Comparison of ENCODE assay signal across 11 cellular contexts in the genomic region with DNA sequence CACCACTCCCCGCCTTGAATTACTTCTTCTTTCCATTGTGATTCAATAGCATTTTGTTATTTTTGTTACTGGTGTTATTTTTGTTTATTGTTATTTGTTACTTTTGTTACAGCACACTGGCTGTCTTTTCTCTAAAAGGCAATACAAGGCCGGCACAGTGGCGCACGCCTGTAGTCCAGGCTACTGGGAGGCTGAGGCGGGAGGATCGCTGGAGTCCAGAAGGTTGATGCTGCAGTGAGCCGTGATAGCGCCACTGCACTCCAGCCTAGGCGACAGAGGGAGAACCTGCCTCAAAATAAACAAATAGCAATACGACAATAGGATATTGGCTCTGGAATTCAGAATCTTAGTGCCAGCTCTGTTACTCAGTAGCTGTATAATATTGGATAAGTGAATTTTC. TPM values are rescaled to one million over a fixed set of nuclear protein-coding genes. Genes with fewer than 3 reads are reported as not detected.
DNase-seq lines count a peak whose midpoint lies in the region; ATAC-seq and TF ChIP-seq lines count a peak whose summit lies in the region.
"Had no signal": no experiment of that assay in that cellular context is flagged by ENCODE, and none has a peak within 500 bp of the region (broad histone marks: within the 10 kb centered on the region; RNA-seq: fewer than 3 reads in every experiment).

No MANE protein-coding gene starts in this region.

- no peaks in the 10 kb centered on the region for H3K9me2 ChIP-seq in SU-DHL-6 (replicated peaks; ENCODE audit: insufficient read depth, low read length)

- ATAC-seq in CD4-positive, alpha-beta T cell (ENCODE audit: poor library complexity): no peak
- ATAC-seq in naive thymus-derived CD4-positive, alpha-beta T cell: no peak
- ATAC-seq in gastroesophageal sphincter: no peak

- H3K79me2 ChIP-seq in SU-DHL-6 (ENCODE audit: insufficient read depth, low read length): no peaks in the 10 kb centered on the region

- H3K27me3 ChIP-seq in CD4-positive, alpha-beta T cell (ENCODE audit: control insufficient read depth, insufficient read depth, low read length): no peaks in the 10 kb centered on the region
- no peaks in the 10 kb centered on the region for H3K27me3 ChIP-seq in SU-DHL-6 (ENCODE audit: low read length)
- H3K27me3 ChIP-seq in naive thymus-derived CD4-positive, alpha-beta T cell (ENCODE audit: control insufficient read depth in 2 of 2, insufficient read depth in 2 of 2, low read length in 2 of 2): no peaks in the 10 kb centered on the region
- H3K27me3 ChIP-seq in gastroesophageal sphincter: no peaks in the 10 kb centered on the region

- no peaks in the 10 kb centered on the region for H4K20me1 ChIP-seq in SU-DHL-6 (ENCODE audit: low read depth, low read length)

- peak overlapping the region; percentile 45 for H3K4me3 Mint-ChIP-seq in CD4-positive, alpha-beta T cell
- peak overlapping the region in 9 of 10 donors; percentile 7 to 87 (median 36) for H3K4me3 Mint-ChIP-seq in naive thymus-derived CD4-positive, alpha-beta T cell

- H3K4me1 ChIP-seq in naive thymus-derived CD4-positive, alpha-beta T cell (ENCODE audit: control insufficient read depth in 2 of 2, insufficient read depth in 2 of 2, low read length in 2 of 2): peaks cover 16 to 20% of the 10 kb centered on the region in 2 donors
- peaks cover 0 to 20% (median 2%) of the 10 kb centered on the region in 3 donors for H3K4me1 ChIP-seq in gastroesophageal sphincter

- no peak for DNase-seq in CD4-positive, alpha-beta T cell
- DNase-seq in ELF-1 (ENCODE audit: low read depth, low spot score) (peak; percentile 30), NCI-H524 (lab: John Stamatoyannopoulos, UW) (no peak), NCI-H128 (lab: John Stamatoyannopoulos, UW; ENCODE audit: unreplicated experiment) (no peak)
- DNase-seq in naive thymus-derived CD4-positive, alpha-beta T cell: no peak
- DNase-seq: aorta, islet precursor cell had no signal

- peaks cover 8% of the 10 kb centered on the region for H3F3A ChIP-seq in SU-DHL-6 (ENCODE audit: insufficient read depth)

- no peak for TF ChIP-seq CTCF in CD4-positive, alpha-beta T cell (IDR thresholded peaks at IDR 0.05)
- TF ChIP-seq CTCF in SU-DHL-6 (IDR thresholded peaks at IDR 0.05; ENCODE audit: insufficient read depth, low read length, poor library complexity, severe bottlenecking): no peak
- TF ChIP-seq CTCF in gastroesophageal sphincter (IDR thresholded peaks at IDR 0.05): no peak

- peak overlapping the region; percentile 72 for H3K4me3 ChIP-seq in SU-DHL-6 (ENCODE audit: insufficient read depth, low read length, poor library complexity, severe bottlenecking)
- no peak overlapping the region for H3K4me3 ChIP-seq in naive thymus-derived CD4-positive, alpha-beta T cell (ENCODE audit: low read length)
- H3K4me3 ChIP-seq in gastroesophageal sphincter: no peak overlapping the region

- CTCF ChIA-PET in CD4-positive, alpha-beta T cell (lab: Charles Lee): interaction anchor here (1.6 to 2.3 kb wide), 2 partner anchors 11 to 18 kb away, joined by 4 to 10 read pairs; no protein-coding TSS in a partner anchor
- CTCF ChIA-PET in naive thymus-derived CD4-positive, alpha-beta T cell (lab: Charles Lee): interaction anchor here (0.6 to 3.0 kb wide), 6 partner anchors 9 to 25 kb away, joined by 3 to 15 read pairs (median 5); no protein-coding TSS in a partner anchor

- POLR2A ChIA-PET in CD4-positive, alpha-beta T cell (lab: Charles Lee): interaction anchor here (1.0 to 4.4 kb wide), 6 partner anchors 12 to 249 kb away, joined by 3 to 73 read pairs (median 21); a partner anchor contains a TSS
- POLR2A ChIA-PET in naive thymus-derived CD4-positive, alpha-beta T cell (lab: Charles Lee): interaction anchor here (1.0 to 4.4 kb wide), 8 partner anchors 9 to 417 kb away, joined by 3 to 125 read pairs (median 13); a partner anchor contains a TSS

- H3K9ac ChIP-seq in SU-DHL-6 (ENCODE audit: low read length): peak overlapping the region; percentile 75

- peak overlapping the region; percentile 94 for H3K27ac Mint-ChIP-seq in CD4-positive, alpha-beta T cell
- H3K27ac Mint-ChIP-seq in naive thymus-derived CD4-positive, alpha-beta T cell: peak overlapping the region in 8 of 9 donors; percentile 24 to 92 (median 84)

- no peaks in the 10 kb centered on the region for H3K9me3 ChIP-seq in CD4-positive, alpha-beta T cell (ENCODE audit: control insufficient read depth, low read length)
- H3K9me3 ChIP-seq in SU-DHL-6 (ENCODE audit: insufficient read depth, low read length) (no peaks in the 10 kb centered on the region), gastroesophageal sphincter (no peaks in the 10 kb centered on the region)
- H3K9me3 ChIP-seq in naive thymus-derived CD4-positive, alpha-beta T cell (ENCODE audit: control insufficient read depth in 2 of 3, low read length in 3 of 3): no peaks in the 10 kb centered on the region

- peak overlapping the region; percentile 77 for H2AFZ ChIP-seq in SU-DHL-6 (ENCODE audit: low read depth, low read length, severe bottlenecking)

- 50 to 100% methylated on average over 1 to 3 of the region's 10 CpGs for WGBS in gastroesophageal sphincter (ENCODE audit: low coverage in 1 of 2), 2 donors

- no peaks in the 10 kb centered on the region for H3K27me3 Mint-ChIP-seq in CD4-positive, alpha-beta T cell
- no peaks in the 10 kb centered on the region for H3K27me3 Mint-ChIP-seq in naive thymus-derived CD4-positive, alpha-beta T cell

- no peak for TF ChIP-seq EP300 in gastroesophageal sphincter (IDR thresholded peaks at IDR 0.05)

- H3K36me3 ChIP-seq in SU-DHL-6 (ENCODE audit: low read length) (no peaks in the 10 kb centered on the region), gastroesophageal sphincter (peaks cover 0 to 25% of the 10 kb centered on the region in 2 donors)
- peaks cover 0 to 20% (median 8%) of the 10 kb centered on the region in 3 experiments for H3K36me3 ChIP-seq in naive thymus-derived CD4-positive, alpha-beta T cell (ENCODE audit: control insufficient read depth in 2 of 3, insufficient read depth in 3 of 3, low read length in 3 of 3)

- peaks cover 25% of the 10 kb centered on the region for H3K36me3 Mint-ChIP-seq in CD4-positive, alpha-beta T cell (ENCODE audit: low read depth)
- peaks cover 0 to 10% (median 0%) of the 10 kb centered on the region in 5 donors for H3K36me3 Mint-ChIP-seq in naive thymus-derived CD4-positive, alpha-beta T cell

- H3K4me2 ChIP-seq in SU-DHL-6 (ENCODE audit: low read depth, low read length, poor library complexity, severe bottlenecking): peak overlapping the region; percentile 90

- no peaks in the 10 kb centered on the region for H3K9me3 Mint-ChIP-seq in CD4-positive, alpha-beta T cell
- peaks cover 0 to 2% (median 0%) of the 10 kb centered on the region in 11 donors for H3K9me3 Mint-ChIP-seq in naive thymus-derived CD4-positive, alpha-beta T cell

- no peak for TF ChIP-seq POLR2A in gastroesophageal sphincter (IDR thresholded peaks at IDR 0.05)

- H3K4me1 Mint-ChIP-seq in CD4-positive, alpha-beta T cell (ENCODE audit: low read depth): peaks cover 42% of the 10 kb centered on the region
- H3K4me1 Mint-ChIP-seq in naive thymus-derived CD4-positive, alpha-beta T cell: peaks cover 12 to 49% (median 29%) of the 10 kb centered on the region in 7 donors

- H3K27ac ChIP-seq in CD4-positive, alpha-beta T cell (ENCODE audit: low read depth, low read length): peak overlapping the region; percentile 40
- H3K27ac ChIP-seq in SU-DHL-6 (ENCODE audit: low read depth, low read length): peak overlapping the region; percentile 72; the same call in 1 of the 2 replicates
- H3K27ac ChIP-seq in naive thymus-derived CD4-positive, alpha-beta T cell (ENCODE audit: low read depth, low read length): peak overlapping the region; percentile 93
- no peak overlapping the region for H3K27ac ChIP-seq in gastroesophageal sphincter

- intact Hi-C loops in CD4-positive, alpha-beta T cell (cut with DNase I, micrococcal nuclease): no loop called here
- intact Hi-C loops in naive thymus-derived CD4-positive, alpha-beta T cell (cut with micrococcal nuclease): loop anchor here in 1 of 2 donors (10.0 kb wide), 1 partner anchor 417 kb away; a partner anchor contains a TSS

RNA-seq across cellular contexts. Expression of a gene that starts 1.0 kb away (rescaled TPM):
- total RNA-seq in CD4-positive, alpha-beta T cell: 10 to 100 TPM; 44.5 to 55.3 TPM
- total RNA-seq in naive thymus-derived CD4-positive, alpha-beta T cell: 100 to 1,000 TPM in 1 of 5 experiments, 10 to 100 TPM in 4; 71.1 to 104 (median 77.4) TPM
- 10 to 100 TPM; 12.5 to 22.2 TPM for polyA plus RNA-seq in naive thymus-derived CD4-positive, alpha-beta T cell
- 10 to 100 TPM; 19.7 to 30.2 (median 26.2) TPM for total RNA-seq in gastroesophageal sphincter

RNA-seq across cellular contexts. Expression of a gene that starts 6.0 kb away (rescaled TPM):
- 100 to 1,000 TPM; 213 to 225 TPM for total RNA-seq in CD4-positive, alpha-beta T cell
- total RNA-seq in naive thymus-derived CD4-positive, alpha-beta T cell: 100 to 1,000 TPM; 228 to 671 (median 329) TPM
- 1,000 to 10,000 TPM in 1 of 2 donors, 100 to 1,000 TPM in 1; 933 to 1,015 TPM for polyA plus RNA-seq in naive thymus-derived CD4-positive, alpha-beta T cell
- 1 to 10 TPM in 3 of 4 donors, under 1 TPM in 1; 0.62 to 6.3 (median 3.7) TPM for total RNA-seq in gastroesophageal sphincter
- total RNA-seq: RPMI7951 had no signal

RNA-seq across cellular contexts. Expression of a gene that starts 10.8 kb away (rescaled TPM):
- 10 to 100 TPM; 71.9 to 82.3 TPM for total RNA-seq in CD4-positive, alpha-beta T cell
- 10 to 100 TPM; 26.5 to 83.4 (median 57.8) TPM for total RNA-seq in naive thymus-derived CD4-positive, alpha-beta T cell
- polyA plus RNA-seq in naive thymus-derived CD4-positive, alpha-beta T cell: 1 to 10 TPM in 1 of 2 donors, under 1 TPM in 1; 0.31 to 4.3 TPM
- total RNA-seq in gastroesophageal sphincter: not detected
- total RNA-seq: aorta, myocyte, RPMI7951 had no signal

RNA-seq across cellular contexts. Expression of a gene that starts 21.7 kb away (rescaled TPM):
- 10 to 100 TPM; 20.9 to 23.8 TPM for total RNA-seq in CD4-positive, alpha-beta T cell
- 10 to 100 TPM; 11.9 to 40.6 (median 30.0) TPM for total RNA-seq in naive thymus-derived CD4-positive, alpha-beta T cell
- 1 to 10 TPM; 1.2 to 2.3 TPM for polyA plus RNA-seq in naive thymus-derived CD4-positive, alpha-beta T cell
- total RNA-seq in gastroesophageal sphincter: 10 to 100 TPM; 19.9 to 48.2 (median 28.9) TPM

RNA-seq across cellular contexts. Expression of a gene that starts 27.3 kb away (rescaled TPM):
- 1 to 10 TPM; 3.4 to 4.3 TPM for total RNA-seq in CD4-positive, alpha-beta T cell
- total RNA-seq in naive thymus-derived CD4-positive, alpha-beta T cell: 1 to 10 TPM; 2.3 to 4.6 (median 3.0) TPM
- polyA plus RNA-seq in naive thymus-derived CD4-positive, alpha-beta T cell: under 1 TPM; 0.09 to 0.24 TPM
- total RNA-seq in gastroesophageal sphincter: 1 to 10 TPM; 1.7 to 3.1 (median 2.8) TPM

Comparison
In these comparisons a context has a peak if more than half of its experiments do, and no peak if none do; other contexts are left out.
1. H3K27ac ChIP-seq: peak in CD4-positive, alpha-beta T cell (single experiment), SU-DHL-6 (single experiment) and naive thymus-derived CD4-positive, alpha-beta T cell (single experiment); none in gastroesophageal sphincter (0 of 4).
2. RNA of a gene that starts 6.0 kb away (total RNA-seq): 228 to 671 TPM in naive thymus-derived CD4-positive, alpha-beta T cell and 213 to 225 TPM in CD4-positive, alpha-beta T cell; 0.62 to 6.3 TPM in gastroesophageal sphincter; every median in the first group is over 10 times any median in the second.
3. RNA of a gene that starts 10.8 kb away (total RNA-seq): 71.9 to 82.3 TPM in CD4-positive, alpha-beta T cell and 26.5 to 83.4 TPM in naive thymus-derived CD4-positive, alpha-beta T cell; not detected in gastroesophageal sphincter; every median in the first group is over 10 times any median in the second.